ENCODE assay signal across 1 cellular context in the genomic region with DNA sequence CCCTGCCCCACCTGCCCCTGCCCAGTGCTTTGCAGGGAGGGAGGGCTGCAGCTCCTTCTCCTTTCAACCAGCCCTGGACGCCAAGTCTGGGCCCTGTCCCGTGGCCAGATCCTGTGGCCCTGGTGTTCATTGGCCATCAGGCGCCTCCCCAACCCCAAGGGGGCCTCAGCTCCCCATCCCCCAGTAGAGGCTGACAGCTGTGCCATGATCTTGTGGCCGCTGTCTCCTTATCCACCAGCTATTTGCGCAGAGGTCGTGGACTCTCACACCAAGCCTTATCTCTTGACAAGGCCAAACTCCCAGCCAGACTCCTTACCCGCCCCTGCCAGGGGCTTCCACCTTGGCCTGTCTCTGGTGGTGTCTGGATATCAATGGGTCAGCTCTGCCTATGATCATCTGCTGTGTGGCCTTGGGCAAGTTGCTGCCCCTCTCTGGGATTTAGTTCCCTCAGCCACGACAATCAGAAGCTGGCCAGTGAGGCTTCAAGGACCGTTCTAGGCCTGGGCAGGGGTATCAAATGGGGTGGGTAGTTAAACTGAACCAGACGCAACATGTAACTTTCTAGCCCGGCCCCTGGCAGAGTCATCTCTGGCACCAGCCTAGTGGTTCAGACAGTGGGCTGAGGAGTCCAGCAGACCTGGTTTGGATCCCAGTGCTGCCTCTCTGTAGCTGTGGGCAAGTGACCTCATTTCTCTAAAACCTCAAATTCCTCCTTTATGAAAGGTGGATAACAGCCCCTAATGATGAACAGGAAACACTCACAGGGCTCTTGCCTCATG.
A peak's percentile ranks its signal among the peaks of the same experiment; 100 is the strongest.
TF ChIP-seq lines count a peak whose summit lies in the region.

No MANE protein-coding gene starts in this region.

TF ChIP-seq in K562, 482 proteins besides CTCF, POLR2A, EP300 and RAD21 (continues in another document):
- TF ChIP-seq TAL1 (IDR thresholded peaks at IDR 0.05) (peak; percentile 51; the same call in 1 of the 2 replicates), MBD2 (IDR thresholded peaks at IDR 0.05; ENCODE audit: borderline replicate concordance, low read depth) (0 out of 2 replicates have a peak, but pooled peaks have one; percentile 22), KLF16 (IDR thresholded peaks at IDR 0.05) (0 out of 2 replicates have a peak, but pooled peaks have one; percentile 56), ZC3H8 (IDR thresholded peaks at IDR 0.05) (no peak), POLR2AphosphoS5 (IDR thresholded peaks at IDR 0.05; ENCODE audit: control insufficient read depth, insufficient read depth, low read depth, low read length) (peak; percentile 45; the same call in 1 of the 2 replicates), MYBL2 (IDR thresholded peaks at IDR 0.05; ENCODE audit: low read depth) (no peak), MYBL2 (CRISPR knock-in tag; IDR thresholded peaks at IDR 0.05; ENCODE audit: borderline replicate concordance) (no peak), GATA2 (CRISPR knock-in tag; IDR thresholded peaks at IDR 0.05) (peak; percentile 51), RCOR1 (IDR thresholded peaks at IDR 0.05; ENCODE audit: borderline replicate concordance in 1 of 2, low read depth in 2 of 2, low read length in 2 of 2) (0 out of 4 replicates have a peak, but pooled peaks of 1 of the 2 experiments have one; percentile 29), ZNF584 (CRISPR knock-in tag; IDR thresholded peaks at IDR 0.05; ENCODE audit: low read depth) (no peak), ZBTB7A (IDR thresholded peaks at IDR 0.05; ENCODE audit: borderline replicate concordance, control insufficient read depth, low read depth, low read length) (peak; percentile 30; the same call in 1 of the 2 replicates), TEAD4 (IDR thresholded peaks at IDR 0.05; ENCODE audit: low read length) (peak; percentile 62), TEAD4 (CRISPR knock-in tag; IDR thresholded peaks at IDR 0.05; ENCODE audit: borderline replicate concordance) (no peak), KDM5B (IDR thresholded peaks at IDR 0.05; ENCODE audit: insufficient replicate concordance, low read depth, low read length) (no peak), BCOR (IDR thresholded peaks at IDR 0.05) (peak; percentile 17; the same call in 1 of the 2 replicates), FOXA3 (CRISPR knock-in tag; conservative IDR thresholded peaks at IDR 0.05 in 1 of 2, IDR thresholded peaks at IDR 0.05 in 1 of 2) (0 out of 4 replicates have a peak, but pooled peaks of 1 of the 2 experiments have one; percentile 40), DPF2 (IDR thresholded peaks at IDR 0.05) (0 out of 2 replicates have a peak, but pooled peaks have one; percentile 33), TCF3 (CRISPR knock-in tag; IDR thresholded peaks at IDR 0.05) (peak; percentile 69), ZNF778 (CRISPR knock-in tag; IDR thresholded peaks at IDR 0.05) (no peak), ZFP36 (IDR thresholded peaks at IDR 0.05; ENCODE audit: low read depth, low read length, partially characterized antibody) (peak; percentile 67), HLTF (IDR thresholded peaks at IDR 0.05) (no peak), EHMT2 (IDR thresholded peaks at IDR 0.05) (0 out of 2 replicates have a peak, but pooled peaks have one; percentile 22), FOS (IDR thresholded peaks at IDR 0.05; ENCODE audit: extremely low read depth, insufficient read length) (no peak), NFIC (IDR thresholded peaks at IDR 0.05) (peak; percentile 30; the same call in 1 of the 2 replicates), SP2 (IDR thresholded peaks at IDR 0.05; ENCODE audit: extremely low read depth, low read depth, low read length, poor library complexity, severe bottlenecking) (no peak), ZKSCAN1 (IDR thresholded peaks at IDR 0.05; ENCODE audit: low read depth, low read length) (0 out of 2 replicates have a peak, but pooled peaks have one; percentile 15), ZNF431 (CRISPR knock-in tag; IDR thresholded peaks at IDR 0.05) (no peak), ZNF354B (CRISPR knock-in tag; IDR thresholded peaks at IDR 0.05) (no peak), BHLHE40 (IDR thresholded peaks at IDR 0.05; ENCODE audit: low read length) (0 out of 2 replicates have a peak, but pooled peaks have one; percentile 7), TGIF2 (CRISPR knock-in tag; IDR thresholded peaks at IDR 0.05) (no peak), YBX1 (IDR thresholded peaks at IDR 0.05) (no peak), MTA3 (IDR thresholded peaks at IDR 0.05; ENCODE audit: borderline replicate concordance) (0 out of 2 replicates have a peak, but pooled peaks have one; percentile 19), CHCHD3 (CRISPR knock-in tag; IDR thresholded peaks at IDR 0.05) (no peak), CBFA2T2 (conservative IDR thresholded peaks at IDR 0.05) (peak; percentile 81), ARID1B (IDR thresholded peaks at IDR 0.05) (peak; percentile 66; the same call in 1 of the 2 replicates), MCM3 (IDR thresholded peaks at IDR 0.05) (no peak), BRCA1 (IDR thresholded peaks at IDR 0.05) (no peak), BRCA1 (CRISPR knock-in tag; IDR thresholded peaks at IDR 0.05) (no peak), ZNF165 (CRISPR knock-in tag; IDR thresholded peaks at IDR 0.05; ENCODE audit: borderline replicate concordance) (no peak), HNRNPLL (IDR thresholded peaks at IDR 0.05; ENCODE audit: low read depth, low read length, poor library complexity, severe bottlenecking) (peak; percentile 98), NCOR1 (IDR thresholded peaks at IDR 0.05) (peak; percentile 58; the same call in 1 of the 2 replicates)
- TF ChIP-seq, protein P1, sequence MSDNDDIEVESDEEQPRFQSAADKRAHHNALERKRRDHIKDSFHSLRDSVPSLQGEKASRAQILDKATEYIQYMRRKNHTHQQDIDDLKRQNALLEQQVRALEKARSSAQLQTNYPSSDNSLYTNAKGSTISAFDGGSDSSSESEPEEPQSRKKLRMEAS (CRISPR knock-in tag; IDR thresholded peaks at IDR 0.05): 0 out of 2 replicates have a peak, but pooled peaks have one; percentile 30
- TF ChIP-seq, protein P2, sequence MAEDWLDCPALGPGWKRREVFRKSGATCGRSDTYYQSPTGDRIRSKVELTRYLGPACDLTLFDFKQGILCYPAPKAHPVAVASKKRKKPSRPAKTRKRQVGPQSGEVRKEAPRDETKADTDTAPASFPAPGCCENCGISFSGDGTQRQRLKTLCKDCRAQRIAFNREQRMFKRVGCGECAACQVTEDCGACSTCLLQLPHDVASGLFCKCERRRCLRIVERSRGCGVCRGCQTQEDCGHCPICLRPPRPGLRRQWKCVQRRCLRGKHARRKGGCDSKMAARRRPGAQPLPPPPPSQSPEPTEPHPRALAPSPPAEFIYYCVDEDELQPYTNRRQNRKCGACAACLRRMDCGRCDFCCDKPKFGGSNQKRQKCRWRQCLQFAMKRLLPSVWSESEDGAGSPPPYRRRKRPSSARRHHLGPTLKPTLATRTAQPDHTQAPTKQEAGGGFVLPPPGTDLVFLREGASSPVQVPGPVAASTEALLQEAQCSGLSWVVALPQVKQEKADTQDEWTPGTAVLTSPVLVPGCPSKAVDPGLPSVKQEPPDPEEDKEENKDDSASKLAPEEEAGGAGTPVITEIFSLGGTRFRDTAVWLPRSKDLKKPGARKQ (CRISPR knock-in tag; IDR thresholded peaks at IDR 0.05): no peak
- TF ChIP-seq, protein P3, sequence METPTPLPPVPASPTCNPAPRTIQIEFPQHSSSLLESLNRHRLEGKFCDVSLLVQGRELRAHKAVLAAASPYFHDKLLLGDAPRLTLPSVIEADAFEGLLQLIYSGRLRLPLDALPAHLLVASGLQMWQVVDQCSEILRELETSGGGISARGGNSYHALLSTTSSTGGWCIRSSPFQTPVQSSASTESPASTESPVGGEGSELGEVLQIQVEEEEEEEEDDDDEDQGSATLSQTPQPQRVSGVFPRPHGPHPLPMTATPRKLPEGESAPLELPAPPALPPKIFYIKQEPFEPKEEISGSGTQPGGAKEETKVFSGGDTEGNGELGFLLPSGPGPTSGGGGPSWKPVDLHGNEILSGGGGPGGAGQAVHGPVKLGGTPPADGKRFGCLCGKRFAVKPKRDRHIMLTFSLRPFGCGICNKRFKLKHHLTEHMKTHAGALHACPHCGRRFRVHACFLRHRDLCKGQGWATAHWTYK (CRISPR knock-in tag; IDR thresholded peaks at IDR 0.05): peak; percentile 59; the same call in 1 of the 2 replicates
- TF ChIP-seq, protein P4, sequence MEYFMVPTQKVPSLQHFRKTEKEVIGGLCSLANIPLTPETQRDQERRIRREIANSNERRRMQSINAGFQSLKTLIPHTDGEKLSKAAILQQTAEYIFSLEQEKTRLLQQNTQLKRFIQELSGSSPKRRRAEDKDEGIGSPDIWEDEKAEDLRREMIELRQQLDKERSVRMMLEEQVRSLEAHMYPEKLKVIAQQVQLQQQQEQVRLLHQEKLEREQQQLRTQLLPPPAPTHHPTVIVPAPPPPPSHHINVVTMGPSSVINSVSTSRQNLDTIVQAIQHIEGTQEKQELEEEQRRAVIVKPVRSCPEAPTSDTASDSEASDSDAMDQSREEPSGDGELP (CRISPR knock-in tag; IDR thresholded peaks at IDR 0.05; ENCODE audit: borderline replicate concordance): peak; percentile 90
- TF ChIP-seq, protein P5, sequence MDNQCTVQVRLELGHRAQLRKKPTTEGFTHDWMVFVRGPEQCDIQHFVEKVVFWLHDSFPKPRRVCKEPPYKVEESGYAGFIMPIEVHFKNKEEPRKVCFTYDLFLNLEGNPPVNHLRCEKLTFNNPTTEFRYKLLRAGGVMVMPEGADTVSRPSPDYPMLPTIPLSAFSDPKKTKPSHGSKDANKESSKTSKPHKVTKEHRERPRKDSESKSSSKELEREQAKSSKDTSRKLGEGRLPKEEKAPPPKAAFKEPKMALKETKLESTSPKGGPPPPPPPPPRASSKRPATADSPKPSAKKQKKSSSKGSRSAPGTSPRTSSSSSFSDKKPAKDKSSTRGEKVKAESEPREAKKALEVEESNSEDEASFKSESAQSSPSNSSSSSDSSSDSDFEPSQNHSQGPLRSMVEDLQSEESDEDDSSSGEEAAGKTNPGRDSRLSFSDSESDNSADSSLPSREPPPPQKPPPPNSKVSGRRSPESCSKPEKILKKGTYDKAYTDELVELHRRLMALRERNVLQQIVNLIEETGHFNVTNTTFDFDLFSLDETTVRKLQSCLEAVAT (IDR thresholded peaks at IDR 0.05): no peak
- TF ChIP-seq, protein P6, sequence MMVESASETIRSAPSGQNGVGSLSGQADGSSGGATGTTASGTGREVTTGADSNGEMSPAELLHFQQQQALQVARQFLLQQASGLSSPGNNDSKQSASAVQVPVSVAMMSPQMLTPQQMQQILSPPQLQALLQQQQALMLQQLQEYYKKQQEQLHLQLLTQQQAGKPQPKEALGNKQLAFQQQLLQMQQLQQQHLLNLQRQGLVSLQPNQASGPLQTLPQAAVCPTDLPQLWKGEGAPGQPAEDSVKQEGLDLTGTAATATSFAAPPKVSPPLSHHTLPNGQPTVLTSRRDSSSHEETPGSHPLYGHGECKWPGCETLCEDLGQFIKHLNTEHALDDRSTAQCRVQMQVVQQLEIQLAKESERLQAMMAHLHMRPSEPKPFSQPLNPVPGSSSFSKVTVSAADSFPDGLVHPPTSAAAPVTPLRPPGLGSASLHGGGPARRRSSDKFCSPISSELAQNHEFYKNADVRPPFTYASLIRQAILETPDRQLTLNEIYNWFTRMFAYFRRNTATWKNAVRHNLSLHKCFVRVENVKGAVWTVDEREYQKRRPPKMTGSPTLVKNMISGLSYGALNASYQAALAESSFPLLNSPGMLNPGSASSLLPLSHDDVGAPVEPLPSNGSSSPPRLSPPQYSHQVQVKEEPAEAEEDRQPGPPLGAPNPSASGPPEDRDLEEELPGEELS (CRISPR knock-in tag; IDR thresholded peaks at IDR 0.05; ENCODE audit: borderline replicate concordance): no peak
- TF ChIP-seq, protein P7, sequence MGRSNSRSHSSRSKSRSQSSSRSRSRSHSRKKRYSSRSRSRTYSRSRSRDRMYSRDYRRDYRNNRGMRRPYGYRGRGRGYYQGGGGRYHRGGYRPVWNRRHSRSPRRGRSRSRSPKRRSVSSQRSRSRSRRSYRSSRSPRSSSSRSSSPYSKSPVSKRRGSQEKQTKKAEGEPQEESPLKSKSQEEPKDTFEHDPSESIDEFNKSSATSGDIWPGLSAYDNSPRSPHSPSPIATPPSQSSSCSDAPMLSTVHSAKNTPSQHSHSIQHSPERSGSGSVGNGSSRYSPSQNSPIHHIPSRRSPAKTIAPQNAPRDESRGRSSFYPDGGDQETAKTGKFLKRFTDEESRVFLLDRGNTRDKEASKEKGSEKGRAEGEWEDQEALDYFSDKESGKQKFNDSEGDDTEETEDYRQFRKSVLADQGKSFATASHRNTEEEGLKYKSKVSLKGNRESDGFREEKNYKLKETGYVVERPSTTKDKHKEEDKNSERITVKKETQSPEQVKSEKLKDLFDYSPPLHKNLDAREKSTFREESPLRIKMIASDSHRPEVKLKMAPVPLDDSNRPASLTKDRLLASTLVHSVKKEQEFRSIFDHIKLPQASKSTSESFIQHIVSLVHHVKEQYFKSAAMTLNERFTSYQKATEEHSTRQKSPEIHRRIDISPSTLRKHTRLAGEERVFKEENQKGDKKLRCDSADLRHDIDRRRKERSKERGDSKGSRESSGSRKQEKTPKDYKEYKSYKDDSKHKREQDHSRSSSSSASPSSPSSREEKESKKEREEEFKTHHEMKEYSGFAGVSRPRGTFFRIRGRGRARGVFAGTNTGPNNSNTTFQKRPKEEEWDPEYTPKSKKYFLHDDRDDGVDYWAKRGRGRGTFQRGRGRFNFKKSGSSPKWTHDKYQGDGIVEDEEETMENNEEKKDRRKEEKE (IDR thresholded peaks at IDR 0.05; ENCODE audit: borderline replicate concordance in 1 of 2, control insufficient read depth in 1 of 2, low read depth in 2 of 2, low read length in 1 of 2): no peak
- TF ChIP-seq, protein P8, sequence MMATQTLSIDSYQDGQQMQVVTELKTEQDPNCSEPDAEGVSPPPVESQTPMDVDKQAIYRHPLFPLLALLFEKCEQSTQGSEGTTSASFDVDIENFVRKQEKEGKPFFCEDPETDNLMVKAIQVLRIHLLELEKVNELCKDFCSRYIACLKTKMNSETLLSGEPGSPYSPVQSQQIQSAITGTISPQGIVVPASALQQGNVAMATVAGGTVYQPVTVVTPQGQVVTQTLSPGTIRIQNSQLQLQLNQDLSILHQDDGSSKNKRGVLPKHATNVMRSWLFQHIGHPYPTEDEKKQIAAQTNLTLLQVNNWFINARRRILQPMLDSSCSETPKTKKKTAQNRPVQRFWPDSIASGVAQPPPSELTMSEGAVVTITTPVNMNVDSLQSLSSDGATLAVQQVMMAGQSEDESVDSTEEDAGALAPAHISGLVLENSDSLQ (IDR thresholded peaks at IDR 0.05): peak; percentile 20; the same call in 1 of the 2 replicates
- TF ChIP-seq, protein P9, sequence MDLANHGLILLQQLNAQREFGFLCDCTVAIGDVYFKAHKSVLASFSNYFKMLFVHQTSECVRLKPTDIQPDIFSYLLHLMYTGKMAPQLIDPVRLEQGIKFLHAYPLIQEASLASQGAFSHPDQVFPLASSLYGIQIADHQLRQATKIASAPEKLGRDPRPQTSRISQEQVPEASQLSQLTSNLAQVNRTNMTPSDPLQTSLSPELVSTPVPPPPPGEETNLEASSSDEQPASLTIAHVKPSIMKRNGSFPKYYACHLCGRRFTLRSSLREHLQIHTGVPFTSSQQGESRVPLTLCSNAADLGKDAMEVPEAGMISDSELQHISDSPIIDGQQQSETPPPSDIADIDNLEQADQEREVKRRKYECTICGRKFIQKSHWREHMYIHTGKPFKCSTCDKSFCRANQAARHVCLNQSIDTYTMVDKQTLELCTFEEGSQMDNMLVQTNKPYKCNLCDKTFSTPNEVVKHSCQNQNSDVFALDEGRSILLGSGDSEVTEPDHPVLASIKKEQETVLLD (IDR thresholded peaks at IDR 0.05): 0 out of 2 replicates have a peak, but pooled peaks have one; percentile 26
